1 cellular context compared by ENCODE assay signal in genomic region chr14:23056257-23056955, GRCh38.
A peak's percentile ranks its signal among the peaks of the same experiment; 100 is the strongest.
TF ChIP-seq lines count a peak whose summit lies in the region.

No MANE protein-coding gene starts in this region.

TF ChIP-seq in HepG2, 621 proteins besides CTCF, POLR2A, EP300 and RAD21 (continued from another document and continues in another):
- TF ChIP-seq PBX3 (CRISPR knock-in tag; IDR thresholded peaks at IDR 0.05; ENCODE audit: borderline replicate concordance) (no peak), MLLT10 (CRISPR knock-in tag; IDR thresholded peaks at IDR 0.05) (no peak), ZNF383 (CRISPR knock-in tag; IDR thresholded peaks at IDR 0.05; ENCODE audit: borderline replicate concordance) (0 out of 2 replicates have a peak, but pooled peaks have one; percentile 68), ARNT (IDR thresholded peaks at IDR 0.05) (no peak), ZNF629 (CRISPR knock-in tag; conservative IDR thresholded peaks at IDR 0.05) (no peak), ZFP90 (CRISPR knock-in tag; IDR thresholded peaks at IDR 0.05; ENCODE audit: borderline replicate concordance) (peak; percentile 71; the same call in 1 of the 2 replicates), ZNF337 (CRISPR knock-in tag; IDR thresholded peaks at IDR 0.05; ENCODE audit: borderline replicate concordance, low read depth) (no peak), HIVEP1 (CRISPR knock-in tag; IDR thresholded peaks at IDR 0.05) (no peak), RARG (CRISPR knock-in tag; IDR thresholded peaks at IDR 0.05; ENCODE audit: low read depth) (no peak), AFF4 (CRISPR knock-in tag; IDR thresholded peaks at IDR 0.05) (no peak), RARA (CRISPR knock-in tag; IDR thresholded peaks at IDR 0.05) (no peak), MYC (CRISPR knock-in tag; IDR thresholded peaks at IDR 0.05; ENCODE audit: borderline replicate concordance) (no peak), BCL6 (CRISPR knock-in tag; IDR thresholded peaks at IDR 0.05) (peak; percentile 35; the same call in 1 of the 2 replicates), ZNF333 (CRISPR knock-in tag; IDR thresholded peaks at IDR 0.05; ENCODE audit: borderline replicate concordance) (no peak; the same call in 1 of the 2 replicates), TBP (CRISPR knock-in tag; IDR thresholded peaks at IDR 0.05) (no peak), ZNF569 (CRISPR knock-in tag; IDR thresholded peaks at IDR 0.05; ENCODE audit: borderline replicate concordance) (no peak), CBX1 (IDR thresholded peaks at IDR 0.05; ENCODE audit: low read depth) (no peak), ZSCAN5A (CRISPR knock-in tag; IDR thresholded peaks at IDR 0.05; ENCODE audit: borderline replicate concordance) (no peak), MAFF (IDR thresholded peaks at IDR 0.05; ENCODE audit: low read depth, low read length) (peak; percentile 2; the same call in 1 of the 2 replicates), TCF7L2 (IDR thresholded peaks at IDR 0.05; ENCODE audit: low read depth, low read length) (no peak), FOSL1 (CRISPR knock-in tag; IDR thresholded peaks at IDR 0.05; ENCODE audit: borderline replicate concordance) (no peak), ZNF264 (CRISPR knock-in tag; IDR thresholded peaks at IDR 0.05) (no peak), HNRNPK (IDR thresholded peaks at IDR 0.05; ENCODE audit: low read depth, low read length, poor library complexity, severe bottlenecking) (no peak), ZNF746 (CRISPR knock-in tag; IDR thresholded peaks at IDR 0.05) (no peak), ZBTB39 (CRISPR knock-in tag; IDR thresholded peaks at IDR 0.05) (no peak), ZNF572 (CRISPR knock-in tag; IDR thresholded peaks at IDR 0.05) (no peak; the same call in 1 of the 2 replicates), TOPORS (CRISPR knock-in tag; IDR thresholded peaks at IDR 0.05) (no peak), HNRNPL (IDR thresholded peaks at IDR 0.05; ENCODE audit: low read depth, low read length) (no peak), ZNF138 (CRISPR knock-in tag; IDR thresholded peaks at IDR 0.05; ENCODE audit: low read depth) (no peak), KLF9 (CRISPR knock-in tag; IDR thresholded peaks at IDR 0.05; ENCODE audit: low read depth) (no peak), ZNF580 (CRISPR knock-in tag; IDR thresholded peaks at IDR 0.05; ENCODE audit: borderline replicate concordance, low read depth) (peak; percentile 80; the same call in 1 of the 2 replicates), NCOA2 (CRISPR knock-in tag; IDR thresholded peaks at IDR 0.05) (no peak), SNAPC2 (CRISPR knock-in tag; IDR thresholded peaks at IDR 0.05) (no peak), ZNF34 (CRISPR knock-in tag; IDR thresholded peaks at IDR 0.05; ENCODE audit: borderline replicate concordance) (no peak; the same call in 1 of the 2 replicates), ZNF460 (CRISPR knock-in tag; IDR thresholded peaks at IDR 0.05; ENCODE audit: borderline replicate concordance) (no peak), NR2C2 (CRISPR knock-in tag; IDR thresholded peaks at IDR 0.05; ENCODE audit: borderline replicate concordance) (no peak), BCLAF1 (IDR thresholded peaks at IDR 0.05) (no peak), ZNF652 (CRISPR knock-in tag; IDR thresholded peaks at IDR 0.05; ENCODE audit: borderline replicate concordance, low read depth) (peak; percentile 28; the same call in 1 of the 2 replicates), SNAI1 (CRISPR knock-in tag; IDR thresholded peaks at IDR 0.05; ENCODE audit: borderline replicate concordance) (no peak), CBFB (CRISPR knock-in tag; IDR thresholded peaks at IDR 0.05) (peak; percentile 79; the same call in 1 of the 2 replicates)
- TF ChIP-seq, protein P1, sequence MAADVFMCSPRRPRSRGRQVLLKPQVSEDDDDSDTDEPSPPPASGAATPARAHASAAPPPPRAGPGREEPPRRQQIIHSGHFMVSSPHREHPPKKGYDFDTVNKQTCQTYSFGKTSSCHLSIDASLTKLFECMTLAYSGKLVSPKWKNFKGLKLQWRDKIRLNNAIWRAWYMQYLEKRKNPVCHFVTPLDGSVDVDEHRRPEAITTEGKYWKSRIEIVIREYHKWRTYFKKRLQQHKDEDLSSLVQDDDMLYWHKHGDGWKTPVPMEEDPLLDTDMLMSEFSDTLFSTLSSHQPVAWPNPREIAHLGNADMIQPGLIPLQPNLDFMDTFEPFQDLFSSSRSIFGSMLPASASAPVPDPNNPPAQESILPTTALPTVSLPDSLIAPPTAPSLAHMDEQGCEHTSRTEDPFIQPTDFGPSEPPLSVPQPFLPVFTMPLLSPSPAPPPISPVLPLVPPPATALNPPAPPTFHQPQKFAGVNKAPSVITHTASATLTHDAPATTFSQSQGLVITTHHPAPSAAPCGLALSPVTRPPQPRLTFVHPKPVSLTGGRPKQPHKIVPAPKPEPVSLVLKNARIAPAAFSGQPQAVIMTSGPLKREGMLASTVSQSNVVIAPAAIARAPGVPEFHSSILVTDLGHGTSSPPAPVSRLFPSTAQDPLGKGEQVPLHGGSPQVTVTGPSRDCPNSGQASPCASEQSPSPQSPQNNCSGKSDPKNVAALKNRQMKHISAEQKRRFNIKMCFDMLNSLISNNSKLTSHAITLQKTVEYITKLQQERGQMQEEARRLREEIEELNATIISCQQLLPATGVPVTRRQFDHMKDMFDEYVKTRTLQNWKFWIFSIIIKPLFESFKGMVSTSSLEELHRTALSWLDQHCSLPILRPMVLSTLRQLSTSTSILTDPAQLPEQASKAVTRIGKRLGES (CRISPR knock-in tag; IDR thresholded peaks at IDR 0.05; ENCODE audit: borderline replicate concordance): no peak
- TF ChIP-seq, protein P2, sequence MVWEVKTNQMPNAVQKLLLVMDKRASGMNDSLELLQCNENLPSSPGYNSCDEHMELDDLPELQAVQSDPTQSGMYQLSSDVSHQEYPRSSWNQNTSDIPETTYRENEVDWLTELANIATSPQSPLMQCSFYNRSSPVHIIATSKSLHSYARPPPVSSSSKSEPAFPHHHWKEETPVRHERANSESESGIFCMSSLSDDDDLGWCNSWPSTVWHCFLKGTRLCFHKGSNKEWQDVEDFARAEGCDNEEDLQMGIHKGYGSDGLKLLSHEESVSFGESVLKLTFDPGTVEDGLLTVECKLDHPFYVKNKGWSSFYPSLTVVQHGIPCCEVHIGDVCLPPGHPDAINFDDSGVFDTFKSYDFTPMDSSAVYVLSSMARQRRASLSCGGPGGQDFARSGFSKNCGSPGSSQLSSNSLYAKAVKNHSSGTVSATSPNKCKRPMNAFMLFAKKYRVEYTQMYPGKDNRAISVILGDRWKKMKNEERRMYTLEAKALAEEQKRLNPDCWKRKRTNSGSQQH (CRISPR knock-in tag; IDR thresholded peaks at IDR 0.05; ENCODE audit: low read depth): peak; percentile 79; the same call in 1 of the 2 replicates
- TF ChIP-seq, protein P3, sequence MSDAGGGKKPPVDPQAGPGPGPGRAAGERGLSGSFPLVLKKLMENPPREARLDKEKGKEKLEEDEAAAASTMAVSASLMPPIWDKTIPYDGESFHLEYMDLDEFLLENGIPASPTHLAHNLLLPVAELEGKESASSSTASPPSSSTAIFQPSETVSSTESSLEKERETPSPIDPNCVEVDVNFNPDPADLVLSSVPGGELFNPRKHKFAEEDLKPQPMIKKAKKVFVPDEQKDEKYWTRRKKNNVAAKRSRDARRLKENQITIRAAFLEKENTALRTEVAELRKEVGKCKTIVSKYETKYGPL (CRISPR knock-in tag; IDR thresholded peaks at IDR 0.05): no peak
- TF ChIP-seq, protein P4, sequence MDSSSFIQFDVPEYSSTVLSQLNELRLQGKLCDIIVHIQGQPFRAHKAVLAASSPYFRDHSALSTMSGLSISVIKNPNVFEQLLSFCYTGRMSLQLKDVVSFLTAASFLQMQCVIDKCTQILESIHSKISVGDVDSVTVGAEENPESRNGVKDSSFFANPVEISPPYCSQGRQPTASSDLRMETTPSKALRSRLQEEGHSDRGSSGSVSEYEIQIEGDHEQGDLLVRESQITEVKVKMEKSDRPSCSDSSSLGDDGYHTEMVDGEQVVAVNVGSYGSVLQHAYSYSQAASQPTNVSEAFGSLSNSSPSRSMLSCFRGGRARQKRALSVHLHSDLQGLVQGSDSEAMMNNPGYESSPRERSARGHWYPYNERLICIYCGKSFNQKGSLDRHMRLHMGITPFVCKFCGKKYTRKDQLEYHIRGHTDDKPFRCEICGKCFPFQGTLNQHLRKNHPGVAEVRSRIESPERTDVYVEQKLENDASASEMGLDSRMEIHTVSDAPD (CRISPR knock-in tag; IDR thresholded peaks at IDR 0.05): no peak
